ENCODE assay signal across 1 cellular context in the genomic region with DNA sequence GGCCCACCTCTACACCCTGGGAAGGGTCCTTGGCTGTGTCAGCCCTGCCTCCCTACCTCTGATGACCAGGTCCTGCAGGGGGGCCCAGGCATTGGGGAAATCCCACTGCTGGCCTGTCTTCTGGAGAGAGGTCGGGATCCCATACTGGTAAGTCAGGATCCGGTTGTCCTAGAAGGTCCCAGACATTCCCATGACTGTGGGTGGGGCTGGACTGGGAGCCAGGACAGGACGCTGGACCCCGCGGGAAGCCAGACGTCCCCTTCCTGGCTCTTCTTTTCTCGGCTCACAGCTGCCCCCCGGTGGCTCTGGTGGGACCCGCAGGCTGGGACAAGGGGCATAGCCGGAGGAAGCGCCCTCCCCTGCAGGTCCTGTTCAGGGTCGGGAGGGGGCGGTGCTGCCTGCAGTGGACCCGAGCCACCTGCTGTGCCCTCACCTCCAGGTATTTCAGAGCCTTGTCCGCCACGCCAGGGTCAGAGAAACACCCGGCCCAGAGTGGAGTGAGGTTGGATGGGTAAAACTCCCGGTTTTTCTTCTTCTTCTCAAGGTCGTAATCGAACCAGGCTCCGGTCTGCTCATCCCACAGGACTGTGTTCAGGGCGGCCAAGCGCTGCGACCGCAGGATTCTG.
TF ChIP-seq lines count a peak whose summit lies in the region.

No MANE protein-coding gene starts in this region.

TF ChIP-seq in HepG2, 621 proteins besides CTCF, POLR2A, EP300 and RAD21 (continued from another document and continues in another):
- TF ChIP-seq, protein P1, sequence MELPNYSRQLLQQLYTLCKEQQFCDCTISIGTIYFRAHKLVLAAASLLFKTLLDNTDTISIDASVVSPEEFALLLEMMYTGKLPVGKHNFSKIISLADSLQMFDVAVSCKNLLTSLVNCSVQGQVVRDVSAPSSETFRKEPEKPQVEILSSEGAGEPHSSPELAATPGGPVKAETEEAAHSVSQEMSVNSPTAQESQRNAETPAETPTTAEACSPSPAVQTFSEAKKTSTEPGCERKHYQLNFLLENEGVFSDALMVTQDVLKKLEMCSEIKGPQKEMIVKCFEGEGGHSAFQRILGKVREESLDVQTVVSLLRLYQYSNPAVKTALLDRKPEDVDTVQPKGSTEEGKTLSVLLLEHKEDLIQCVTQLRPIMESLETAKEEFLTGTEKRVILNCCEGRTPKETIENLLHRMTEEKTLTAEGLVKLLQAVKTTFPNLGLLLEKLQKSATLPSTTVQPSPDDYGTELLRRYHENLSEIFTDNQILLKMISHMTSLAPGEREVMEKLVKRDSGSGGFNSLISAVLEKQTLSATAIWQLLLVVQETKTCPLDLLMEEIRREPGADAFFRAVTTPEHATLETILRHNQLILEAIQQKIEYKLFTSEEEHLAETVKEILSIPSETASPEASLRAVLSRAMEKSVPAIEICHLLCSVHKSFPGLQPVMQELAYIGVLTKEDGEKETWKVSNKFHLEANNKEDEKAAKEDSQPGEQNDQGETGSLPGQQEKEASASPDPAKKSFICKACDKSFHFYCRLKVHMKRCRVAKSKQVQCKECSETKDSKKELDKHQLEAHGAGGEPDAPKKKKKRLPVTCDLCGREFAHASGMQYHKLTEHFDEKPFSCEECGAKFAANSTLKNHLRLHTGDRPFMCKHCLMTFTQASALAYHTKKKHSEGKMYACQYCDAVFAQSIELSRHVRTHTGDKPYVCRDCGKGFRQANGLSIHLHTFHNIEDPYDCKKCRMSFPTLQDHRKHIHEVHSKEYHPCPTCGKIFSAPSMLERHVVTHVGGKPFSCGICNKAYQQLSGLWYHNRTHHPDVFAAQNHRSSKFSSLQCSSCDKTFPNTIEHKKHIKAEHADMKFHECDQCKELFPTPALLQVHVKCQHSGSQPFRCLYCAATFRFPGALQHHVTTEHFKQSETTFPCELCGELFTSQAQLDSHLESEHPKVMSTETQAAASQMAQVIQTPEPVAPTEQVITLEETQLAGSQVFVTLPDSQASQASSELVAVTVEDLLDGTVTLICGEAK (IDR thresholded peaks at IDR 0.05), result no peak
- TF ChIP-seq, protein P1 (CRISPR knock-in tag; IDR thresholded peaks at IDR 0.05), result 0 out of 2 replicates have a peak, but pooled peaks have one; percentile 45
- TF ChIP-seq ELF4 (CRISPR knock-in tag; IDR thresholded peaks at IDR 0.05; ENCODE audit: borderline replicate concordance) (no peak), SIN3B (IDR thresholded peaks at IDR 0.05; ENCODE audit: low read length) (no peak), U2AF2 (IDR thresholded peaks at IDR 0.05; ENCODE audit: low read depth, low read length) (no peak), TEAD3 (CRISPR knock-in tag; optimal IDR thresholded peaks at IDR 0.05; ENCODE audit: borderline replicate concordance) (peak; percentile 72), TP53 (CRISPR knock-in tag; conservative IDR thresholded peaks at IDR 0.05) (no peak), FOXM1 (CRISPR knock-in tag; IDR thresholded peaks at IDR 0.05) (no peak), ZNF329 (CRISPR knock-in tag; IDR thresholded peaks at IDR 0.05; ENCODE audit: low read depth) (0 out of 2 replicates have a peak, but pooled peaks have one; percentile 30), CHCHD3 (CRISPR knock-in tag; IDR thresholded peaks at IDR 0.05) (no peak), BRD4 (CRISPR knock-in tag; IDR thresholded peaks at IDR 0.05) (no peak), TSC22D2 (CRISPR knock-in tag; IDR thresholded peaks at IDR 0.05; ENCODE audit: borderline replicate concordance) (peak; percentile 59; the same call in 1 of the 2 replicates), NCOA5 (CRISPR knock-in tag; IDR thresholded peaks at IDR 0.05) (no peak), POLR2AphosphoS5 (IDR thresholded peaks at IDR 0.05; ENCODE audit: low read depth, low read length) (no peak), REL (CRISPR knock-in tag; conservative IDR thresholded peaks at IDR 0.05) (no peak), ZNF644 (CRISPR knock-in tag; IDR thresholded peaks at IDR 0.05; ENCODE audit: low read depth) (no peak), RXRA (CRISPR knock-in tag; IDR thresholded peaks at IDR 0.05) (peak; percentile 42; the same call in 1 of the 2 replicates), ZNF296 (CRISPR knock-in tag; conservative IDR thresholded peaks at IDR 0.05) (no peak), ZNF446 (CRISPR knock-in tag; IDR thresholded peaks at IDR 0.05) (no peak), ZNF775 (CRISPR knock-in tag; IDR thresholded peaks at IDR 0.05; ENCODE audit: borderline replicate concordance) (no peak), ZNF431 (CRISPR knock-in tag; IDR thresholded peaks at IDR 0.05; ENCODE audit: borderline replicate concordance, low read depth) (no peak), ZC3H4 (CRISPR knock-in tag; IDR thresholded peaks at IDR 0.05; ENCODE audit: borderline replicate concordance) (no peak), NPAS2 (CRISPR knock-in tag; IDR thresholded peaks at IDR 0.05; ENCODE audit: borderline replicate concordance) (no peak), EEA1 (CRISPR knock-in tag; IDR thresholded peaks at IDR 0.05; ENCODE audit: borderline replicate concordance) (no peak), TRIM24 (CRISPR knock-in tag; IDR thresholded peaks at IDR 0.05) (no peak), SP5 (CRISPR knock-in tag; IDR thresholded peaks at IDR 0.05; ENCODE audit: borderline replicate concordance, low read depth) (0 out of 2 replicates have a peak, but pooled peaks have one; percentile 22)
- TF ChIP-seq, protein P2, sequence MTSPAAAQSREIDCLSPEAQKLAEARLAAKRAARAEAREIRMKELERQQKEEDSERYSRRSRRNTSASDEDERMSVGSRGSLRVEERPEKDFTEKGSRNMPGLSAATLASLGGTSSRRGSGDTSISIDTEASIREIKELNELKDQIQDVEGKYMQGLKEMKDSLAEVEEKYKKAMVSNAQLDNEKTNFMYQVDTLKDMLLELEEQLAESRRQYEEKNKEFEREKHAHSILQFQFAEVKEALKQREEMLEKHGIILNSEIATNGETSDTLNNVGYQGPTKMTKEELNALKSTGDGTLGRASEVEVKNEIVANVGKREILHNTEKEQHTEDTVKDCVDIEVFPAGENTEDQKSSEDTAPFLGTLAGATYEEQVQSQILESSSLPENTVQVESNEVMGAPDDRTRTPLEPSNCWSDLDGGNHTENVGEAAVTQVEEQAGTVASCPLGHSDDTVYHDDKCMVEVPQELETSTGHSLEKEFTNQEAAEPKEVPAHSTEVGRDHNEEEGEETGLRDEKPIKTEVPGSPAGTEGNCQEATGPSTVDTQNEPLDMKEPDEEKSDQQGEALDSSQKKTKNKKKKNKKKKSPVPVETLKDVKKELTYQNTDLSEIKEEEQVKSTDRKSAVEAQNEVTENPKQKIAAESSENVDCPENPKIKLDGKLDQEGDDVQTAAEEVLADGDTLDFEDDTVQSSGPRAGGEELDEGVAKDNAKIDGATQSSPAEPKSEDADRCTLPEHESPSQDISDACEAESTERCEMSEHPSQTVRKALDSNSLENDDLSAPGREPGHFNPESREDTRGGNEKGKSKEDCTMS (CRISPR knock-in tag; conservative IDR thresholded peaks at IDR 0.05), result no peak
- TF ChIP-seq, protein P3, sequence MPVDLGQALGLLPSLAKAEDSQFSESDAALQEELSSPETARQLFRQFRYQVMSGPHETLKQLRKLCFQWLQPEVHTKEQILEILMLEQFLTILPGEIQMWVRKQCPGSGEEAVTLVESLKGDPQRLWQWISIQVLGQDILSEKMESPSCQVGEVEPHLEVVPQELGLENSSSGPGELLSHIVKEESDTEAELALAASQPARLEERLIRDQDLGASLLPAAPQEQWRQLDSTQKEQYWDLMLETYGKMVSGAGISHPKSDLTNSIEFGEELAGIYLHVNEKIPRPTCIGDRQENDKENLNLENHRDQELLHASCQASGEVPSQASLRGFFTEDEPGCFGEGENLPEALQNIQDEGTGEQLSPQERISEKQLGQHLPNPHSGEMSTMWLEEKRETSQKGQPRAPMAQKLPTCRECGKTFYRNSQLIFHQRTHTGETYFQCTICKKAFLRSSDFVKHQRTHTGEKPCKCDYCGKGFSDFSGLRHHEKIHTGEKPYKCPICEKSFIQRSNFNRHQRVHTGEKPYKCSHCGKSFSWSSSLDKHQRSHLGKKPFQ (CRISPR knock-in tag; IDR thresholded peaks at IDR 0.05; ENCODE audit: insufficient replicate concordance), result no peak
- TF ChIP-seq, protein P4, sequence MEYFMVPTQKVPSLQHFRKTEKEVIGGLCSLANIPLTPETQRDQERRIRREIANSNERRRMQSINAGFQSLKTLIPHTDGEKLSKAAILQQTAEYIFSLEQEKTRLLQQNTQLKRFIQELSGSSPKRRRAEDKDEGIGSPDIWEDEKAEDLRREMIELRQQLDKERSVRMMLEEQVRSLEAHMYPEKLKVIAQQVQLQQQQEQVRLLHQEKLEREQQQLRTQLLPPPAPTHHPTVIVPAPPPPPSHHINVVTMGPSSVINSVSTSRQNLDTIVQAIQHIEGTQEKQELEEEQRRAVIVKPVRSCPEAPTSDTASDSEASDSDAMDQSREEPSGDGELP (IDR thresholded peaks at IDR 0.05; ENCODE audit: borderline replicate concordance, low read depth), result peak; percentile 57; the same call in 1 of the 2 replicates
- TF ChIP-seq, protein P5, sequence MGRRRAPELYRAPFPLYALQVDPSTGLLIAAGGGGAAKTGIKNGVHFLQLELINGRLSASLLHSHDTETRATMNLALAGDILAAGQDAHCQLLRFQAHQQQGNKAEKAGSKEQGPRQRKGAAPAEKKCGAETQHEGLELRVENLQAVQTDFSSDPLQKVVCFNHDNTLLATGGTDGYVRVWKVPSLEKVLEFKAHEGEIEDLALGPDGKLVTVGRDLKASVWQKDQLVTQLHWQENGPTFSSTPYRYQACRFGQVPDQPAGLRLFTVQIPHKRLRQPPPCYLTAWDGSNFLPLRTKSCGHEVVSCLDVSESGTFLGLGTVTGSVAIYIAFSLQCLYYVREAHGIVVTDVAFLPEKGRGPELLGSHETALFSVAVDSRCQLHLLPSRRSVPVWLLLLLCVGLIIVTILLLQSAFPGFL (CRISPR knock-in tag; IDR thresholded peaks at IDR 0.05), result no peak
- TF ChIP-seq, protein P6, sequence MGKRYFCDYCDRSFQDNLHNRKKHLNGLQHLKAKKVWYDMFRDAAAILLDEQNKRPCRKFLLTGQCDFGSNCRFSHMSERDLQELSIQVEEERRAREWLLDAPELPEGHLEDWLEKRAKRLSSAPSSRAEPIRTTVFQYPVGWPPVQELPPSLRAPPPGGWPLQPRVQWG (CRISPR knock-in tag; IDR thresholded peaks at IDR 0.05; ENCODE audit: borderline replicate concordance, low read depth), result no peak
- TF ChIP-seq, protein P7, sequence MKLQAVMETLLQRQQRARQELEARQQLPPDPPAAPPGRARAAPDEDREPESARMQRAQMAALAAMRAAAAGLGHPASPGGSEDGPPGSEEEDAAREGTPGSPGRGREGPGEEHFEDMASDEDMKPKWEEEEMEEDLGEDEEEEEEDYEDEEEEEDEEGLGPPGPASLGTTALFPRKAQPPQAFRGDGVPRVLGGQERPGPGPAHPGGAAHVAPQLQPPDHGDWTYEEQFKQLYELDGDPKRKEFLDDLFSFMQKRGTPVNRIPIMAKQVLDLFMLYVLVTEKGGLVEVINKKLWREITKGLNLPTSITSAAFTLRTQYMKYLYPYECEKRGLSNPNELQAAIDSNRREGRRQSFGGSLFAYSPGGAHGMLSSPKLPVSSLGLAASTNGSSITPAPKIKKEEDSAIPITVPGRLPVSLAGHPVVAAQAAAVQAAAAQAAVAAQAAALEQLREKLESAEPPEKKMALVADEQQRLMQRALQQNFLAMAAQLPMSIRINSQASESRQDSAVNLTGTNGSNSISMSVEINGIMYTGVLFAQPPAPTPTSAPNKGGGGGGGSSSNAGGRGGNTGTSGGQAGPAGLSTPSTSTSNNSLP (IDR thresholded peaks at IDR 0.05; ENCODE audit: low read depth, low read length), result no peak
- TF ChIP-seq, protein P8, sequence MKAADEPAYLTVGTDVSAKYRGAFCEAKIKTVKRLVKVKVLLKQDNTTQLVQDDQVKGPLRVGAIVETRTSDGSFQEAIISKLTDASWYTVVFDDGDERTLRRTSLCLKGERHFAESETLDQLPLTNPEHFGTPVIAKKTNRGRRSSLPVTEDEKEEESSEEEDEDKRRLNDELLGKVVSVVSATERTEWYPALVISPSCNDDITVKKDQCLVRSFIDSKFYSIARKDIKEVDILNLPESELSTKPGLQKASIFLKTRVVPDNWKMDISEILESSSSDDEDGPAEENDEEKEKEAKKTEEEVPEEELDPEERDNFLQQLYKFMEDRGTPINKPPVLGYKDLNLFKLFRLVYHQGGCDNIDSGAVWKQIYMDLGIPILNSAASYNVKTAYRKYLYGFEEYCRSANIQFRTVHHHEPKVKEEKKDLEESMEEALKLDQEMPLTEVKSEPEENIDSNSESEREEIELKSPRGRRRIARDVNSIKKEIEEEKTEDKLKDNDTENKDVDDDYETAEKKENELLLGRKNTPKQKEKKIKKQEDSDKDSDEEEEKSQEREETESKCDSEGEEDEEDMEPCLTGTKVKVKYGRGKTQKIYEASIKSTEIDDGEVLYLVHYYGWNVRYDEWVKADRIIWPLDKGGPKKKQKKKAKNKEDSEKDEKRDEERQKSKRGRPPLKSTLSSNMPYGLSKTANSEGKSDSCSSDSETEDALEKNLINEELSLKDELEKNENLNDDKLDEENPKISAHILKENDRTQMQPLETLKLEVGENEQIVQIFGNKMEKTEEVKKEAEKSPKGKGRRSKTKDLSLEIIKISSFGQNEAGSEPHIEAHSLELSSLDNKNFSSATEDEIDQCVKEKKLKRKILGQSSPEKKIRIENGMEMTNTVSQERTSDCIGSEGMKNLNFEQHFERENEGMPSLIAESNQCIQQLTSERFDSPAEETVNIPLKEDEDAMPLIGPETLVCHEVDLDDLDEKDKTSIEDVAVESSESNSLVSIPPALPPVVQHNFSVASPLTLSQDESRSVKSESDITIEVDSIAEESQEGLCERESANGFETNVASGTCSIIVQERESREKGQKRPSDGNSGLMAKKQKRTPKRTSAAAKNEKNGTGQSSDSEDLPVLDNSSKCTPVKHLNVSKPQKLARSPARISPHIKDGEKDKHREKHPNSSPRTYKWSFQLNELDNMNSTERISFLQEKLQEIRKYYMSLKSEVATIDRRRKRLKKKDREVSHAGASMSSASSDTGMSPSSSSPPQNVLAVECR (CRISPR knock-in tag; IDR thresholded peaks at IDR 0.05; ENCODE audit: borderline replicate concordance), result peak; percentile 33; the same call in 1 of the 2 replicates
